Comparison of ENCODE assay signal across 8 cellular contexts in the genomic region with DNA sequence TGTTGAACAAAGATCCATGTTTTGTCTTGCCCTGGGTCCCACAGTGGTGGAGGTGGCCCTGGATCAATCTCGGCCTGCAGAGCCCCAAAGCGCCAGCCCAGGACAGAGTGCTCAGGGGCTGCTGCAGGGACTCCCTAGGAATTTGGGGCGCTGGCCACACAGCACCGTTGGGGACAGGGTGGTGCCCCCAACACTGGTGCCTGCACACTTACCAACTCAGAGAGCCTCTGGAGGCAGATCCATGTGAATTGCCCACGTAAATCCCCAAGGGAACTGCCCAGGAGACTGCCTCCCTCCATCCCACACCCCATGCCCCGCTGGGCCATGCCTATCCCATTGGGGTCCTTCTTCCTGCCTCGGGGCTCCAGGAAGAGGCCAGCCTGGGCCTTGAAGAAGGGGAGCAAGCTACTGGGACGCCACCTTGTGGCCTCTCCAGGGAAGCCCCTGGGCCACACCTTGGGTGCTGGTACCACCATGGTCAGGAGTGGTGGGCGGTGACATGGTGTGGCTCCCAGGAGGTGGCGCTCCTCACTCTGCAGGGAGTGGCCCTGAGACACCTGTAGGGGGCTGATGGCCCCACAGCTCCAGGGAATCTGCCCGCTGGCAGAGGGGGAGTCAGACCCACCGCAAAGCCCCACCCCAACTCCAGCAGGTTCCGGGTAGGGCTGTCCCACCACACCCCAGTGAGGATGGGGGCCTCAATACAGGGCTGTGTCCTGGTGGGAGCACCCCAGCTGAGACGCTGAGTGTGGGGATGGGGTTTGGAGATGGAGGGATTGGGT. TPM values are rescaled to one million over a fixed set of nuclear protein-coding genes. Genes with fewer than 3 reads are reported as not detected.
DNase-seq lines count a peak whose midpoint lies in the region; ATAC-seq and TF ChIP-seq lines count a peak whose summit lies in the region.

No MANE protein-coding gene starts in this region.

- peaks cover 7% of the 10 kb centered on the region for H3K4me1 Mint-ChIP-seq in activated T-cell treated with anti-CD3 and anti-CD28 coated beads, Interleukin-2, amount 50 U/mL, for 24 hours (ENCODE audit: low read depth)

- no peak for DNase-seq in BJ (ENCODE audit: low read depth)
- DNase-seq in OCI-LY7 (ENCODE audit: low spot score), result peak; percentile 90
- DNase-seq in activated T-cell treated with anti-CD3 and anti-CD28 coated beads, Interleukin-2, amount 50 U/mL, for 24 hours, result peak; percentile 80
- no peak for DNase-seq in foreskin keratinocyte
- DNase-seq in retina, result peak; percentile 60
- no peak for DNase-seq in DMS114 treated with DMSO at 0.1 percent for 48 hours (lab: John Stamatoyannopoulos, UW; ENCODE audit: unreplicated experiment)

- TF ChIP-seq CTCF in BJ (IDR thresholded peaks at IDR 0.05; ENCODE audit: insufficient read depth, low read depth, low read length) (peak; percentile 80), OCI-LY7 (conservative IDR thresholded peaks at IDR 0.05; ENCODE audit: low read length) (peak; percentile 99), foreskin keratinocyte (conservative IDR thresholded peaks at IDR 0.05) (peak; percentile 82)

- no peaks in the 10 kb centered on the region for H3K79me2 ChIP-seq in OCI-LY7 (ENCODE audit: insufficient read depth, low read depth, low read length)

- H3K27me3 ChIP-seq in BJ (ENCODE audit: control insufficient read depth, insufficient read depth, low read length) (no peaks in the 10 kb centered on the region; the same call in 1 of the 2 replicates), foreskin keratinocyte (no peaks in the 10 kb centered on the region)

- H2AFZ ChIP-seq in OCI-LY7 (ENCODE audit: low read length), result peak overlapping the region; percentile 92; the same call in 1 of the 2 replicates

- no peak overlapping the region for H3K4me3 ChIP-seq in BJ (ENCODE audit: low read depth, low read length)
- no peak overlapping the region for H3K4me3 ChIP-seq in OCI-LY7 (ENCODE audit: low read depth, low read length, poor library complexity, severe bottlenecking)

- intact Hi-C loops in OCI-LY7 (cut with micrococcal nuclease; ENCODE audit: unreplicated experiment), result loop anchor here (1.0 kb wide), 2 partner anchors 94 to 221 kb away; no protein-coding TSS in a partner anchor

- H3K4me1 ChIP-seq in OCI-LY7 (ENCODE audit: insufficient read depth, low read length, poor library complexity, severe bottlenecking), result peaks cover 8% of the 10 kb centered on the region
- H3K4me1 ChIP-seq in foreskin keratinocyte, result no peaks in the 10 kb centered on the region

- no peak overlapping the region for H3K27ac ChIP-seq in OCI-LY7 (ENCODE audit: low read depth, low read length, poor library complexity, severe bottlenecking)
- no peak overlapping the region for H3K27ac ChIP-seq in foreskin keratinocyte

- ATAC-seq in GM18907 (IDR thresholded peaks at IDR 0.05; ENCODE audit: unreplicated experiment), result peak; percentile 89
- peak; percentile 89 for ATAC-seq in HG03354 (IDR thresholded peaks at IDR 0.05; ENCODE audit: poor library complexity, severe bottlenecking, unreplicated experiment)
- ATAC-seq in foreskin keratinocyte, result peak; percentile 74

- POLR2A ChIA-PET in BJ (lab: Charles Lee) (no interaction called here), OCI-LY7 (lab: Charles Lee) (no interaction called here)

- H4K20me1 ChIP-seq in OCI-LY7 (ENCODE audit: insufficient read depth, low read length), result no peaks in the 10 kb centered on the region

- H3K36me3 Mint-ChIP-seq in activated T-cell treated with anti-CD3 and anti-CD28 coated beads, Interleukin-2, amount 50 U/mL, for 24 hours (ENCODE audit: low read depth), result no peaks in the 10 kb centered on the region

- H3K36me3 ChIP-seq in BJ (ENCODE audit: control insufficient read depth, insufficient read depth, low read length) (no peaks in the 10 kb centered on the region), OCI-LY7 (ENCODE audit: insufficient read depth, low read length) (no peaks in the 10 kb centered on the region)

- CTCF ChIA-PET in BJ (lab: Yijun Ruan, JAX), result interaction anchor here (0.5 to 5.2 kb wide), 17 partner anchors 9 to 431 kb away, joined by 3 to 42 read pairs (median 4); a partner anchor contains a TSS
- CTCF ChIA-PET in OCI-LY7 (lab: Charles Lee; ENCODE audit: unreplicated experiment), result interaction anchor here (0.5 to 1.1 kb wide), 5 partner anchors 19 to 670 kb away, joined by 3 to 10 read pairs (median 5); no protein-coding TSS in a partner anchor

- peak overlapping the region; percentile 28; the same call in 1 of the 2 replicates for H3K4me2 ChIP-seq in OCI-LY7 (ENCODE audit: low read length)

- H3K9me2 ChIP-seq in OCI-LY7 (ENCODE audit: insufficient read depth, low read length), result no peaks in the 10 kb centered on the region

- H3K27ac Mint-ChIP-seq in activated T-cell treated with anti-CD3 and anti-CD28 coated beads, Interleukin-2, amount 50 U/mL, for 24 hours, result no peak overlapping the region

- no peaks in the 10 kb centered on the region for H3K9me3 Mint-ChIP-seq in activated T-cell treated with anti-CD3 and anti-CD28 coated beads, Interleukin-2, amount 50 U/mL, for 24 hours

- H3K27me3 Mint-ChIP-seq in activated T-cell treated with anti-CD3 and anti-CD28 coated beads, Interleukin-2, amount 50 U/mL, for 24 hours, result no peaks in the 10 kb centered on the region

- H3K4me3 Mint-ChIP-seq in activated T-cell treated with anti-CD3 and anti-CD28 coated beads, Interleukin-2, amount 50 U/mL, for 24 hours, result no peak overlapping the region

- BruUV-seq in OCI-LY7 (replicated peaks; lab: Mats Ljungman, UMichigan), result no TSS peak

- H3K9me3 ChIP-seq in OCI-LY7 (ENCODE audit: low read length), result no peaks in the 10 kb centered on the region

RNA-seq across cellular contexts. Expression of a gene that starts 22.8 kb away (rescaled TPM):
- polyA plus RNA-seq in BJ (2011; rRNA removed), result not detected in 2 replicates
- polyA minus RNA-seq in BJ (2011; rRNA and poly(A)+ RNA removed), result not detected in 2 replicates
- not detected in 2 replicates for total RNA-seq in OCI-LY7 (2014; rRNA removed; shearing (Covaris generic))
- total RNA-seq in OCI-LY7 (2022), result not detected in 2 replicates
- total RNA-seq in foreskin keratinocyte, result not detected in 2 replicates
- not detected in 2 replicates for polyA plus RNA-seq in foreskin keratinocyte

RNA-seq across cellular contexts. Expression of a gene that starts 23.1 kb away (rescaled TPM):
- polyA plus RNA-seq in BJ (2011; rRNA removed) (3.5 and 4.4 TPM in 2 replicates), foreskin keratinocyte (0.73 and 1.0 TPM in 2 replicates)
- 2.9 and 3.7 TPM in 2 replicates for polyA minus RNA-seq in BJ (2011; rRNA and poly(A)+ RNA removed)
- 4.8 TPM in 1 of 2 replicates, not detected in the other for total RNA-seq in OCI-LY7 (2014; rRNA removed; shearing (Covaris generic))
- total RNA-seq in OCI-LY7 (2022) (0.32 TPM in 1 of 2 replicates, not detected in the other), foreskin keratinocyte (0.51 and 0.95 TPM in 2 replicates)

RNA-seq across cellular contexts. Expression of a gene that starts 27.3 kb away (rescaled TPM):
- polyA plus RNA-seq in BJ (2011; rRNA removed), result 89.6 and 107 TPM in 2 replicates
- polyA minus RNA-seq in BJ (2011; rRNA and poly(A)+ RNA removed), result 50.2 and 90.5 TPM in 2 replicates
- total RNA-seq in OCI-LY7 (2014; rRNA removed; shearing (Covaris generic)), result 63.6 and 65.0 TPM in 2 replicates
- total RNA-seq in OCI-LY7 (2022), result 76.5 and 77.5 TPM in 2 replicates
- 45.0 and 45.7 TPM in 2 replicates for total RNA-seq in foreskin keratinocyte
- 26.0 and 30.1 TPM in 2 replicates for polyA plus RNA-seq in foreskin keratinocyte

Comparison
In these comparisons a context has a peak if more than half of its experiments do, and no peak if none do; other contexts are left out.
1. DNase-seq: peak in OCI-LY7 (single experiment), activated T-cell treated with anti-CD3 and anti-CD28 coated beads, Interleukin-2, amount 50 U/mL, for 24 hours (single experiment) and retina (single experiment); none in BJ (single experiment), foreskin keratinocyte (0 of 2) and DMS114 treated with DMSO at 0.1 percent for 48 hours (single experiment).
2. Peak in every context shown above with its lines, with median percentiles within 50 percentile points of each other: CTCF ChIP-seq and ATAC-seq.